Comparison of ENCODE assay signal across 8 cellular contexts in genomic region chr12:56078427-56078826, GRCh38. TPM values are rescaled to one million over a fixed set of nuclear protein-coding genes. Genes with fewer than 3 reads are reported as not detected.
DNase-seq lines count a peak whose midpoint lies in the region; ATAC-seq, FAIRE-seq and TF ChIP-seq lines count a peak whose summit lies in the region.

No MANE protein-coding gene starts in this region.

- ATAC-seq in activated CD8-positive, alpha-beta memory T cell treated with anti-CD3 and anti-CD28 coated beads, Interleukin-2, amount 10 ng/mL, durations not matched to agents 7 days and 5 days = no peak
- ATAC-seq in memory B cell (ENCODE audit: low read depth) = no peak
- ATAC-seq in thoracic aorta (ENCODE audit: insufficient number of reproducible peaks, low FRiP score, low read depth) = no peak
- no peak for ATAC-seq in Right ventricle myocardium inferior

- peaks cover 6% of the 10 kb centered on the region for H3K4me1 ChIP-seq in astrocyte (ENCODE audit: insufficient read depth, low read length)
- H3K4me1 ChIP-seq in thoracic aorta (ENCODE audit: control insufficient read depth in 1 of 2, low read depth in 2 of 2) = peaks cover 5 to 21% of the 10 kb centered on the region in 2 donors

- peak overlapping the region; percentile 76 for H3K4me3 Mint-ChIP-seq in activated CD8-positive, alpha-beta memory T cell treated with anti-CD3 and anti-CD28 coated beads, Interleukin-2, amount 10 ng/mL, durations not matched to agents 7 days and 5 days
- H3K4me3 Mint-ChIP-seq in astrocyte (ENCODE audit: unreplicated experiment) (peak overlapping the region; percentile 61), memory B cell (peak overlapping the region; percentile 83)

- peaks cover 14% of the 10 kb centered on the region for H3K4me1 Mint-ChIP-seq in activated CD8-positive, alpha-beta memory T cell treated with anti-CD3 and anti-CD28 coated beads, Interleukin-2, amount 10 ng/mL, durations not matched to agents 7 days and 5 days
- H3K4me1 Mint-ChIP-seq in astrocyte (ENCODE audit: low read depth, unreplicated experiment) (no peaks in the 10 kb centered on the region), memory B cell (no peaks in the 10 kb centered on the region)

- no peak overlapping the region for H3K27ac ChIP-seq in astrocyte (ENCODE audit: low read depth, low read length)
- H3K27ac ChIP-seq in thoracic aorta = peak overlapping the region in 1 of 2 donors; percentile 71

- H3K27me3 ChIP-seq in astrocyte (ENCODE audit: insufficient read depth, low read length) (peaks cover 25% of the 10 kb centered on the region), thoracic aorta (replicated peaks; ENCODE audit: insufficient read depth) (no peaks in the 10 kb centered on the region)

- no peak for FAIRE-seq in astrocyte (lab: Jason Lieb, UNC)
- FAIRE-seq in HTR-8/SVneo (lab: Jason Lieb, UNC) = no peak

- no peaks in the 10 kb centered on the region for H3K79me2 ChIP-seq in astrocyte (ENCODE audit: insufficient read depth, low read length)

- H3K36me3 ChIP-seq in astrocyte (ENCODE audit: insufficient read depth, low read length) (no peaks in the 10 kb centered on the region), thoracic aorta (no peaks in the 10 kb centered on the region)

- no peak overlapping the region for H3K9ac ChIP-seq in astrocyte (ENCODE audit: low read length)

- H4K20me1 ChIP-seq in astrocyte (ENCODE audit: insufficient read depth, low read length) = no peaks in the 10 kb centered on the region

- H3K9me3 Mint-ChIP-seq in activated CD8-positive, alpha-beta memory T cell treated with anti-CD3 and anti-CD28 coated beads, Interleukin-2, amount 10 ng/mL, durations not matched to agents 7 days and 5 days (ENCODE audit: low read depth) = no peaks in the 10 kb centered on the region
- H3K9me3 Mint-ChIP-seq in astrocyte (ENCODE audit: unreplicated experiment) (no peaks in the 10 kb centered on the region), memory B cell (no peaks in the 10 kb centered on the region)

- no peak overlapping the region for H3K27ac Mint-ChIP-seq in activated CD8-positive, alpha-beta memory T cell treated with anti-CD3 and anti-CD28 coated beads, Interleukin-2, amount 10 ng/mL, durations not matched to agents 7 days and 5 days
- no peak overlapping the region for H3K27ac Mint-ChIP-seq in astrocyte (ENCODE audit: unreplicated experiment)
- H3K27ac Mint-ChIP-seq in memory B cell = no peak overlapping the region

- no peaks in the 10 kb centered on the region for H3K9me3 ChIP-seq in astrocyte (ENCODE audit: insufficient read depth, low read depth, low read length)
- H3K9me3 ChIP-seq in thoracic aorta = no peaks in the 10 kb centered on the region

- TF ChIP-seq CTCF in astrocyte (IDR thresholded peaks at IDR 0.05; ENCODE audit: insufficient read depth, low read depth, low read length) (no peak), thoracic aorta (IDR thresholded peaks at IDR 0.05) (no peak)

- CTCF ChIA-PET in activated CD8-positive, alpha-beta memory T cell treated with anti-CD3 and anti-CD28 coated beads, Interleukin-2, amount 10 ng/mL, durations not matched to agents 7 days and 5 days (lab: Charles Lee) = interaction anchor here (0.9 to 3.1 kb wide), 9 partner anchors 7 to 83 kb away, joined by 3 to 13 read pairs (median 7); partner anchors contain the start of genes PA2G4 and ZC3H10

- peak overlapping the region; percentile 95 for H2AFZ ChIP-seq in astrocyte (ENCODE audit: low read depth, low read length)

- H3K27me3 Mint-ChIP-seq in activated CD8-positive, alpha-beta memory T cell treated with anti-CD3 and anti-CD28 coated beads, Interleukin-2, amount 10 ng/mL, durations not matched to agents 7 days and 5 days = peaks cover 24% of the 10 kb centered on the region
- H3K27me3 Mint-ChIP-seq in astrocyte (ENCODE audit: low read depth, unreplicated experiment) = peaks cover 4% of the 10 kb centered on the region
- peaks cover 3% of the 10 kb centered on the region for H3K27me3 Mint-ChIP-seq in memory B cell

- H3K4me2 ChIP-seq in astrocyte (ENCODE audit: low read length) = peak overlapping the region; percentile 99

- no peak for DNase-seq in activated CD8-positive, alpha-beta memory T cell treated with anti-CD3 and anti-CD28 coated beads, Interleukin-2, amount 10 ng/mL, durations not matched to agents 7 days and 5 days
- no peak for DNase-seq in activated CD8-positive, alpha-beta memory T cell treated with anti-CD3 and anti-CD28 coated beads for 24 hours
- DNase-seq in astrocyte (ENCODE audit: low read depth) (no peak), memory B cell (ENCODE audit: low spot score in 2 of 2) (no peak), thoracic aorta (ENCODE audit: low spot score) (no peak), Right ventricle myocardium inferior (ENCODE audit: missing footprints) (no peak), HTR-8/SVneo (ENCODE audit: insufficient read length, low spot score) (no peak), MV-4-11 (lab: John Stamatoyannopoulos, UW) (no peak)

- intact Hi-C loops in Right ventricle myocardium inferior (cut with DNase I) = no loop called here

- no peaks in the 10 kb centered on the region for H3K36me3 Mint-ChIP-seq in activated CD8-positive, alpha-beta memory T cell treated with anti-CD3 and anti-CD28 coated beads, Interleukin-2, amount 10 ng/mL, durations not matched to agents 7 days and 5 days
- no peaks in the 10 kb centered on the region for H3K36me3 Mint-ChIP-seq in astrocyte (ENCODE audit: low read depth, unreplicated experiment)
- H3K36me3 Mint-ChIP-seq in memory B cell = no peaks in the 10 kb centered on the region

- H3K4me3 ChIP-seq in astrocyte (ENCODE audit: insufficient read depth, low read depth, low read length) (no peak overlapping the region), thoracic aorta (peak overlapping the region; percentile 79)

RNA-seq across cellular contexts. Expression of gene ERBB3, which starts 1.5 kb away (rescaled TPM):
- 1 to 10 TPM in 1 of 2 experiments, under 1 TPM in 1; 0.94 to 1.8 TPM for total RNA-seq in activated CD8-positive, alpha-beta memory T cell treated with anti-CD3 and anti-CD28 coated beads, Interleukin-2, amount 10 ng/mL, durations not matched to agents 7 days and 5 days
- total RNA-seq in astrocyte (2.6 and 3.8 TPM in 2 replicates), thoracic aorta (1 to 10 TPM; 1.1 to 3.2 TPM), Right ventricle myocardium inferior (2.8 TPM)

RNA-seq across cellular contexts. Expression of gene PA2G4, which starts 25.9 kb away (rescaled TPM):
- total RNA-seq in activated CD8-positive, alpha-beta memory T cell treated with anti-CD3 and anti-CD28 coated beads, Interleukin-2, amount 10 ng/mL, durations not matched to agents 7 days and 5 days = 100 to 1,000 TPM; 293 to 364 TPM
- 124 and 130 TPM in 2 replicates for total RNA-seq in astrocyte
- 100 to 1,000 TPM in 1 of 2 donors, 10 to 100 TPM in 1; 53.2 to 111 TPM for total RNA-seq in thoracic aorta
- total RNA-seq in Right ventricle myocardium inferior = 69.7 TPM

RNA-seq across cellular contexts. Expression of gene RPS26, which starts 36.7 kb away (rescaled TPM):
- 10 to 100 TPM; 27.9 to 42.2 TPM for total RNA-seq in activated CD8-positive, alpha-beta memory T cell treated with anti-CD3 and anti-CD28 coated beads, Interleukin-2, amount 10 ng/mL, durations not matched to agents 7 days and 5 days
- 39.4 and 45.9 TPM in 2 replicates for total RNA-seq in astrocyte
- 1,000 to 10,000 TPM in 1 of 2 donors, 100 to 1,000 TPM in 1; 103 to 1,114 TPM for total RNA-seq in thoracic aorta
- total RNA-seq in Right ventricle myocardium inferior = 35.5 TPM

RNA-seq across cellular contexts. Expression of gene RPL41, which starts 38.0 kb away (rescaled TPM):
- 1,000 to 10,000 TPM; 3,748 to 4,271 TPM for total RNA-seq in activated CD8-positive, alpha-beta memory T cell treated with anti-CD3 and anti-CD28 coated beads, Interleukin-2, amount 10 ng/mL, durations not matched to agents 7 days and 5 days
- total RNA-seq in astrocyte = 3,078 and 3,088 TPM in 2 replicates
- total RNA-seq in thoracic aorta = 1,000 to 10,000 TPM in 1 of 2 donors, 100 to 1,000 TPM in 1; 923 to 1,490 TPM
- 2,099 TPM for total RNA-seq in Right ventricle myocardium inferior

RNA-seq across cellular contexts. Expression of gene ZC3H10, which starts 39.6 kb away (rescaled TPM):
- 10 to 100 TPM; 10.3 to 11.7 TPM for total RNA-seq in activated CD8-positive, alpha-beta memory T cell treated with anti-CD3 and anti-CD28 coated beads, Interleukin-2, amount 10 ng/mL, durations not matched to agents 7 days and 5 days
- total RNA-seq in astrocyte (4.1 and 4.2 TPM in 2 replicates), thoracic aorta (1 to 10 TPM; 4.1 to 7.1 TPM), Right ventricle myocardium inferior (7.3 TPM)
